Comparison of ENCODE assay signal across 9 cellular contexts in genomic region chr7:100544949-100545635, GRCh38. TPM values are rescaled to one million over a fixed set of nuclear protein-coding genes. Genes with fewer than 3 reads are reported as not detected.
A peak's percentile ranks its signal among the peaks of the same experiment; 100 is the strongest.
DNase-seq lines count a peak whose midpoint lies in the region; ATAC-seq and TF ChIP-seq lines count a peak whose summit lies in the region.
"Had no signal": no experiment of that assay in that cellular context is flagged by ENCODE, and none has a peak within 500 bp of the region (broad histone marks: within the 10 kb centered on the region; RNA-seq: fewer than 3 reads in every experiment).

No MANE protein-coding gene starts in this region.

- peak; percentile 23 for ATAC-seq in HG03039 (IDR thresholded peaks at IDR 0.05; ENCODE audit: unreplicated experiment)
- ATAC-seq in left lobe of liver, result peak; percentile 24
- no peak for ATAC-seq in HG03045 (IDR thresholded peaks at IDR 0.05; ENCODE audit: unreplicated experiment)
- no peak for ATAC-seq in GM18873 (IDR thresholded peaks at IDR 0.05; ENCODE audit: low FRiP score, unreplicated experiment)

- H3K4me1 ChIP-seq in adrenal gland (replicated peaks in 1 of 2) (peaks cover 79 to 89% of the 10 kb centered on the region in 2 donors), tibial artery (peaks cover 0 to 70% (median 59%) of the 10 kb centered on the region in 4 donors)

- peak overlapping the region; percentile 88 to 99 (median 93) for H3K27ac ChIP-seq in adrenal gland
- peak overlapping the region; percentile 85 to 92 for H3K27ac ChIP-seq in tibial artery
- H3K27ac ChIP-seq: HL-60 had no signal

- 7 to 21% (median 19%) methylated on average over 2 of the region's 2 CpGs for WGBS in adrenal gland, 4 donors

- DNase-seq in adrenal gland (peak in 4 of 7 donors; percentile 43 to 61 (median 56)), left lobe of liver (ENCODE audit: low spot score) (no peak), tibial artery (no peak), H7 (no peak)

- peak overlapping the region; percentile 8; the same call in 1 of the 2 replicates for H3K4me3 ChIP-seq in GM08714 (ENCODE audit: low read length)
- peak overlapping the region in 1 of 4 donors; percentile 30 for H3K4me3 ChIP-seq in adrenal gland
- peak overlapping the region in 1 of 2 donors; percentile 12 for H3K4me3 ChIP-seq in tibial artery
- no peak overlapping the region for H3K4me3 ChIP-seq in H7 (ENCODE audit: insufficient read depth, low read depth, low read length)

- H3K36me3 ChIP-seq in adrenal gland (replicated peaks in 1 of 2) (peaks cover 0 to 12% of the 10 kb centered on the region in 2 donors), tibial artery (peaks cover 0 to 11% (median 11%) of the 10 kb centered on the region in 3 donors), H7 (replicated peaks; ENCODE audit: control insufficient read depth, insufficient read depth, low read length) (no peaks in the 10 kb centered on the region)

- H3K27me3 ChIP-seq in adrenal gland (no peaks in the 10 kb centered on the region), tibial artery (no peaks in the 10 kb centered on the region), H7 (ENCODE audit: control insufficient read depth, insufficient read depth, low read length) (peaks cover 7% of the 10 kb centered on the region; the same call in 1 of the 2 replicates)

- intact Hi-C loops in adrenal gland (cut with DNase I), result loop anchor here in 1 of 2 donors (2.0 kb wide), 1 partner anchor 14 kb away; no protein-coding TSS in a partner anchor
- intact Hi-C loops in tibial artery (cut with DNase I; ENCODE audit: low total_unique reads), result no loop called here

- peak in 1 of 2 donors; percentile 63 for TF ChIP-seq POLR2A in adrenal gland (IDR thresholded peaks at IDR 0.05)

- TF ChIP-seq CTCF in adrenal gland (IDR thresholded peaks at IDR 0.05), result no peak
- TF ChIP-seq CTCF in tibial artery (IDR thresholded peaks at IDR 0.05), result no peak

- H3K9me3 ChIP-seq in adrenal gland (replicated peaks in 1 of 3), result no peaks in the 10 kb centered on the region
- no peaks in the 10 kb centered on the region for H3K9me3 ChIP-seq in tibial artery

RNA-seq across cellular contexts. Expression of gene AGFG2, which starts 6.1 kb away (rescaled TPM):
- 100 to 1,000 TPM in 6 of 8 donors, 10 to 100 TPM in 2; 42.8 to 175 (median 151) TPM for total RNA-seq in adrenal gland
- polyA plus RNA-seq in adrenal gland, result 10 to 100 TPM; 14.0 to 61.5 (median 30.9) TPM
- total RNA-seq in left lobe of liver, result 87.8 TPM
- total RNA-seq in H7 (2014; rRNA removed; shearing (Covaris generic)), result 4.9 and 5.6 TPM in 2 replicates

RNA-seq across cellular contexts. Expression of gene SAP25, which starts 28.6 kb away (rescaled TPM):
- total RNA-seq in adrenal gland, result 1 to 10 TPM in 3 of 8 donors, under 1 TPM in 2, not detected in 3; 0.69 to 5.1 (median 1.5) TPM
- 10 to 100 TPM in 1 of 3 donors, 1 to 10 TPM in 1, not detected in 1; 3.6 to 11.3 TPM for polyA plus RNA-seq in adrenal gland
- total RNA-seq in left lobe of liver, result 0.86 TPM
- 1.3 and 2.4 TPM in 2 replicates for total RNA-seq in H7 (2014; rRNA removed; shearing (Covaris generic))

RNA-seq across cellular contexts. Expression of gene LRCH4, which starts 40.8 kb away (rescaled TPM):
- 100 to 1,000 TPM in 1 of 8 donors, 10 to 100 TPM in 7; 31.7 to 128 (median 59.8) TPM for total RNA-seq in adrenal gland
- 100 to 1,000 TPM in 2 of 3 donors, 10 to 100 TPM in 1; 15.0 to 235 (median 109) TPM for polyA plus RNA-seq in adrenal gland
- total RNA-seq in left lobe of liver, result 31.6 TPM
- total RNA-seq in H7 (2014; rRNA removed; shearing (Covaris generic)), result 24.2 and 25.1 TPM in 2 replicates

RNA-seq across cellular contexts. Expression of gene FBXO24, which starts 41.0 kb away (rescaled TPM):
- total RNA-seq in adrenal gland (1 to 10 TPM in 3 of 8 donors, under 1 TPM in 3, not detected in 2; 0.24 to 1.4 (median 0.89) TPM), left lobe of liver (1.0 TPM)
- 1 to 10 TPM in 2 of 3 donors, under 1 TPM in 1; 0.16 to 2.8 (median 1.5) TPM for polyA plus RNA-seq in adrenal gland
- 0.94 and 1.7 TPM in 2 replicates for total RNA-seq in H7 (2014; rRNA removed; shearing (Covaris generic))

RNA-seq across cellular contexts. Expression of gene PCOLCE, which starts 57.1 kb away (rescaled TPM):
- 100 to 1,000 TPM in 2 of 8 donors, 10 to 100 TPM in 6; 42.0 to 369 (median 71.9) TPM for total RNA-seq in adrenal gland
- polyA plus RNA-seq in adrenal gland, result 100 to 1,000 TPM in 2 of 3 donors, 10 to 100 TPM in 1; 21.5 to 222 (median 184) TPM
- 71.8 TPM for total RNA-seq in left lobe of liver
- total RNA-seq in H7 (2014; rRNA removed; shearing (Covaris generic)), result 22.5 and 24.1 TPM in 2 replicates

Comparison
In these comparisons a context has a peak if more than half of its experiments do, and no peak if none do; other contexts are left out.
1. ATAC-seq: peak in HG03039 (single experiment) and left lobe of liver (single experiment); none in HG03045 (single experiment) and GM18873 (single experiment).
2. DNase-seq: peak in adrenal gland (4 of 7); none in left lobe of liver (single experiment), tibial artery (0 of 2) and H7 (single experiment).